In the genomic region with DNA sequence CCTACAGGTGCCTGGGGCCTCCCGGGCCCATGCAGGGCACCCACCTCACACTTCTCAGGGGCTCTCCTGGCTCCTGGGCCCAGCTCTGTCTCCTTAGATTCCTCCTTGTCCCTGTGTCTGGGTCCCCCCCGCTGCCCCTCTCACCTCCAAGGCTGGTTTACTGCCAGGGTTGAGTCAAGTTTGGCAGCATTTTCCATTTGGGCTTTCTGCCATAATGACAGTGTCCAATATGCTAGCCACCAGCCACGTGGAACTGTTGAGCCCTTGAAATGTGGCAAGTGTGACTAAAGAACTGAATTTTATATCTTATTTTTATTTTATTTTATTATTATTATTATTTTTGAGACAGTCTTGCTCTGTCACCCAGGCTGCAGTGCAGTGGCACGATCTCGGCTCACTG, we compare ENCODE assay signal across 23 cellular contexts. TPM values are rescaled to one million over a fixed set of nuclear protein-coding genes. Genes with fewer than 3 reads are reported as not detected.
"Had no signal": no experiment of that assay in that cellular context is flagged by ENCODE, and none has a peak within 500 bp of the region (broad histone marks: within the 10 kb centered on the region; RNA-seq: fewer than 3 reads in every experiment).

No MANE protein-coding gene starts in this region.

- H3K27me3 ChIP-seq: left lung had no signal

- H3K27ac Mint-ChIP-seq: activated naive CD4-positive, alpha-beta T cell treated with anti-CD3 and anti-CD28 coated beads, Interleukin-2, amount 50 U/mL, for 24 hours; activated T-cell treated with anti-CD3 and anti-CD28 coated beads, Interleukin-2, amount 50 U/mL, for 24 hours; type B pancreatic cell had no signal

- DNase-seq: activated CD4-positive, alpha-beta T cell treated with anti-CD3 and anti-CD28 coated beads, Interleukin-2, amount 50 U/mL, for 48 hours; activated effector memory CD4-positive, alpha-beta T cell treated with anti-CD3 and anti-CD28 coated beads, Interleukin-2, amount 50 U/mL, for 16 hours; activated T-cell treated with anti-CD3 and anti-CD28 coated beads, Interleukin-2, amount 50 U/mL, for 24 hours; amniotic stem cell; hippocampal formation; left lung; mammary epithelial cell; mucosa of descending colon; naive thymus-derived CD4-positive, alpha-beta T cell; stimulated activated CD4-positive, alpha-beta T cell treated with anti-CD3 and anti-CD28 coated beads, Interleukin-15, amount 100 ng/mL, for 24 hours; stimulated activated CD4-positive, alpha-beta T cell treated with anti-CD3 and anti-CD28 coated beads, Interleukin-4, amount 100 ng/mL, for 1 hour; stimulated activated naive CD4-positive, alpha-beta T cell; T-helper 1 cell had no signal

- H3K36me3 Mint-ChIP-seq: activated naive CD4-positive, alpha-beta T cell treated with anti-CD3 and anti-CD28 coated beads, Interleukin-2, amount 50 U/mL, for 24 hours; naive thymus-derived CD4-positive, alpha-beta T cell; type B pancreatic cell had no signal

- H3K36me3 ChIP-seq: esophagus muscularis mucosa, left lung, prostate gland had no signal

- H3K9me3 Mint-ChIP-seq: activated naive CD4-positive, alpha-beta T cell treated with anti-CD3 and anti-CD28 coated beads, Interleukin-2, amount 50 U/mL, for 24 hours; activated T-cell treated with anti-CD3 and anti-CD28 coated beads, Interleukin-2, amount 50 U/mL, for 24 hours; naive thymus-derived CD4-positive, alpha-beta T cell; type B pancreatic cell had no signal

- ATAC-seq: left lung; mucosa of descending colon; naive thymus-derived CD4-positive, alpha-beta T cell; right cardiac atrium had no signal

- H3K9me3 ChIP-seq: esophagus muscularis mucosa, left lung, mucosa of descending colon, prostate gland had no signal

- H3K27ac ChIP-seq: coronary artery, esophagus muscularis mucosa, left lung, prostate gland, skin epidermis, VCaP had no signal

- H3K27me3 Mint-ChIP-seq: activated naive CD4-positive, alpha-beta T cell treated with anti-CD3 and anti-CD28 coated beads, Interleukin-2, amount 50 U/mL, for 24 hours; activated T-cell treated with anti-CD3 and anti-CD28 coated beads, Interleukin-2, amount 50 U/mL, for 24 hours; naive thymus-derived CD4-positive, alpha-beta T cell had no signal

- H3K4me3 ChIP-seq: coronary artery, esophagus muscularis mucosa, left lung, mucosa of descending colon, prostate gland, skin epidermis had no signal

- H3K4me1 ChIP-seq: prostate gland had no signal

- H3K4me3 Mint-ChIP-seq: activated naive CD4-positive, alpha-beta T cell treated with anti-CD3 and anti-CD28 coated beads, Interleukin-2, amount 50 U/mL, for 24 hours; activated T-cell treated with anti-CD3 and anti-CD28 coated beads, Interleukin-2, amount 50 U/mL, for 24 hours; type B pancreatic cell had no signal

RNA-seq across cellular contexts. Expression of a gene that starts 1.9 kb away (rescaled TPM):
- total RNA-seq: glomerular endothelial cell had no signal

RNA-seq across cellular contexts. Expression of a gene that starts 11.0 kb away (rescaled TPM):
- total RNA-seq: cardiac septum, glomerular endothelial cell, mammary epithelial cell, right cardiac atrium had no signal
